ENCODE assay signal across 21 cellular contexts in genomic region chr1:34973326-34973725, GRCh38. TPM values are rescaled to one million over a fixed set of nuclear protein-coding genes. Genes with fewer than 3 reads are reported as not detected.
"Had no signal": no experiment of that assay in that cellular context is flagged by ENCODE, and none has a peak within 500 bp of the region (broad histone marks: within the 10 kb centered on the region; RNA-seq: fewer than 3 reads in every experiment).

No MANE protein-coding gene starts in this region.

- H3K4me1 ChIP-seq: SJSA1 had no signal

- H3K27ac ChIP-seq: RWPE1, SJSA1 had no signal

- DNase-seq: activated B cell treated with CpG ODN at 0.5 μM for 24 hours; activated CD4-positive, alpha-beta T cell treated with anti-CD3 and anti-CD28 coated beads for 1 hour; activated CD4-positive, alpha-beta T cell treated with anti-CD3 and anti-CD28 coated beads, Interleukin-2, amount 10 ng/mL, durations not matched to agents 24 days and 14 days; activated CD4-positive, alpha-beta T cell treated with anti-CD3 and anti-CD28 coated beads, Interleukin-2, amount 50 U/mL, for 48 hours; activated CD8-positive, alpha-beta memory T cell treated with anti-CD3 and anti-CD28 coated beads, Interleukin-2, amount 10 ng/mL, durations not matched to agents 7 days and 5 days; activated effector memory CD4-positive, alpha-beta T cell treated with anti-CD3 and anti-CD28 coated beads, Interleukin-2, amount 50 U/mL, for 16 hours; activated naive CD4-positive, alpha-beta T cell treated with anti-CD3 and anti-CD28 coated beads for 36 hours; activated T-cell treated with anti-CD3 and anti-CD28 coated beads, Interleukin-2, amount 50 U/mL, for 4 hours; amygdala; NCI-H1092; NCI-H1417; NCI-H1930; NCI-H2171; NCI-H2227 treated with DMSO at 0.1 percent for 48 hours; NCI-H526; NCI-H82; Right ventricle myocardium superior; T-helper 9 cell had no signal

- H3K27me3 ChIP-seq: SJSA1 had no signal

- H3K4me3 ChIP-seq: SJSA1 had no signal

- ATAC-seq: activated CD8-positive, alpha-beta memory T cell treated with anti-CD3 and anti-CD28 coated beads, Interleukin-2, amount 10 ng/mL, durations not matched to agents 7 days and 5 days; activated T-cell treated with anti-CD3 and anti-CD28 coated beads, Interleukin-2, amount 50 U/mL, for 4 hours; Panc1 had no signal

RNA-seq across cellular contexts. Expression of gene DLGAP3, which starts 43.9 kb away (rescaled TPM):
- total RNA-seq: SJSA1 had no signal
